Comparison of ENCODE assay signal across 19 cellular contexts in the genomic region with DNA sequence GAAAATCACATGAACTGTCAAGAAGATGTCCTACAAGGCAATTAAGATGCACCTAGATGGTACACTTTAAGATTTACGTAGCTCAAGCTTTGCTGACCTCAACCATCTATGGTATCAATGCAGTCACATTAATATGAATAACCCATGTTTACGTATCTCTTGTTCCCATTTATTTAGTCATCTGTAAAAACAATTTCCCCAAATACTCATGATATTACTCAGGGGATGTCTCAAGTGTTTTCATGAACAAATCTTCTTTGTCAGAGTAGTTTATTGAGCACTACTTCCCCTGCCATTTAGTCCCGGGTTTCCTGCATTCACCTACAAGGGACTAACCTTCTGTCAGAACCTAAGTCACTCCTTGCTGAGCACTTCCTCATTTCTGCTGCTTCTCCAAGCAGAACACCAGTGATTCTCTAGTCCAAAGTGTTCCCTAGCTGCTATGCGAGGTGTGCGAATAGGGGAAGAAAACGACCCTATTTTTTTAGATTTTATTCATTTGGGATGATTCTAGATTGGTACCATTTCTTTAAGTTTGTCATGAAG.
"Had no signal": no experiment of that assay in that cellular context is flagged by ENCODE, and none has a peak within 500 bp of the region (broad histone marks: within the 10 kb centered on the region; RNA-seq: fewer than 3 reads in every experiment).

No MANE protein-coding gene starts in this region.

- H3K4me3 ChIP-seq: left ventricle myocardium inferior, spleen, thoracic aorta, vagina had no signal

- ATAC-seq: activated T-cell treated with anti-CD3 and anti-CD28 coated beads, Interleukin-2, amount 50 U/mL, for 72 hours; natural killer cell had no signal

- DNase-seq: activated CD4-positive, alpha-beta memory T cell treated with anti-CD3 and anti-CD28 coated beads for 36 hours; activated CD4-positive, alpha-beta T cell treated with anti-CD3 and anti-CD28 coated beads for 4 hours; activated CD4-positive, CD25-positive, alpha-beta regulatory T cell; activated effector memory CD4-positive, alpha-beta T cell treated with anti-CD3 and anti-CD28 coated beads, Interleukin-2, amount 50 U/mL, for 16 hours; activated naive CD4-positive, alpha-beta T cell treated with anti-CD3 and anti-CD28 coated beads, Interleukin-2, amount 10 ng/mL, durations not matched to agents 7 days and 5 days; activated T-cell treated with anti-CD3 and anti-CD28 coated beads, Interleukin-2, amount 50 U/mL, for 72 hours; amygdala; effector CD4-positive, alpha-beta T cell; foreskin melanocyte; immature natural killer cell; left ventricle myocardium inferior; midbrain; natural killer cell; spleen; stimulated activated CD4-positive, alpha-beta T cell treated with anti-CD3 and anti-CD28 coated beads, Interleukin-4, amount 100 ng/mL, for 1 hour; stimulated activated naive CD4-positive, alpha-beta T cell treated with Interleukin-2 at 50 U/mL for 16 hours; T-helper 9 cell had no signal
